15 cellular contexts compared by ENCODE assay signal in genomic region chr14:55188686-55189295, GRCh38. TPM values are rescaled to one million over a fixed set of nuclear protein-coding genes. Genes with fewer than 3 reads are reported as not detected.
DNase-seq lines count a peak whose midpoint lies in the region; ATAC-seq and TF ChIP-seq lines count a peak whose summit lies in the region.
"Had no signal": no experiment of that assay in that cellular context is flagged by ENCODE, and none has a peak within 500 bp of the region (broad histone marks: within the 10 kb centered on the region; RNA-seq: fewer than 3 reads in every experiment).

No MANE protein-coding gene starts in this region.

- POLR2A ChIA-PET in MCF 10A (lab: Yijun Ruan, JAX), result interaction anchor here (0.6 to 1.3 kb wide), 6 partner anchors 13 to 299 kb away, joined by 3 to 4 read pairs (median 3); no protein-coding TSS in a partner anchor

- no peak overlapping the region for H2BK120ac ChIP-seq in mesendoderm (ENCODE audit: low read depth, low read length)

- no peak overlapping the region for H3K18ac ChIP-seq in mesendoderm (ENCODE audit: low read length)

- no peaks in the 10 kb centered on the region for H3K9me2 ChIP-seq in Loucy (replicated peaks; ENCODE audit: low read depth, low read length)

- WGBS in endodermal cell (ENCODE audit: insufficient coverage in 1 of 2, insufficient read length in 1 of 2), 2 experiments, result 97 to 100% methylated on average over 2 to 4 of the region's 4 CpGs
- no CpG with 5 or more reads among the region's 4 CpGs for WGBS in mesendoderm (ENCODE audit: extremely low coverage, insufficient coverage, low lambda C conversion rate)

- no peaks in the 10 kb centered on the region for H3K9me3 Mint-ChIP-seq in MCF 10A (ENCODE audit: unreplicated experiment)
- H3K9me3 Mint-ChIP-seq in endodermal cell, result peaks cover 3% of the 10 kb centered on the region
- peaks cover 5% of the 10 kb centered on the region for H3K9me3 Mint-ChIP-seq in type B pancreatic cell
- H3K9me3 Mint-ChIP-seq: naive thymus-derived CD4-positive, alpha-beta T cell had no signal

- ATAC-seq in HG02973 (IDR thresholded peaks at IDR 0.05; ENCODE audit: unreplicated experiment), result no peak
- ATAC-seq: naive thymus-derived CD4-positive, alpha-beta T cell; sciatic nerve had no signal

- no peak for DNase-seq in MCF 10A (ENCODE audit: unreplicated experiment)
- no peak for DNase-seq in breast epithelium (ENCODE audit: low spot score in 2 of 2)
- DNase-seq in endodermal cell, result no peak
- DNase-seq in type B pancreatic cell (ENCODE audit: extremely low spot score, unreplicated experiment), result no peak
- DNase-seq in mesendoderm, result no peak
- no peak for DNase-seq in SW480 (ENCODE audit: low spot score)
- DNase-seq: activated naive CD4-positive, alpha-beta T cell; left ventricle myocardium inferior; naive thymus-derived CD4-positive, alpha-beta T cell; NCI-H2171; stimulated activated naive CD4-positive, alpha-beta T cell treated with Interleukin-2 at 50 U/mL for 16 hours had no signal

- no peaks in the 10 kb centered on the region for H3K9me3 ChIP-seq in breast epithelium
- no peaks in the 10 kb centered on the region for H3K9me3 ChIP-seq in Loucy (ENCODE audit: insufficient read depth, low read depth, low read length)
- H3K9me3 ChIP-seq in endodermal cell (ENCODE audit: control insufficient read depth, low read length), result peaks cover 8% of the 10 kb centered on the region
- H3K9me3 ChIP-seq: left ventricle myocardium inferior had no signal

- no peak overlapping the region for H2AFZ ChIP-seq in Loucy (ENCODE audit: low read length)
- H2AFZ ChIP-seq: hepatocyte had no signal

- H3F3A ChIP-seq in Loucy (ENCODE audit: low read depth), result no peaks in the 10 kb centered on the region

- no peak overlapping the region for H4K5ac ChIP-seq in mesendoderm (ENCODE audit: low read length)

- H2AK5ac ChIP-seq in mesendoderm (ENCODE audit: low read length), result no peak overlapping the region

- H3K4me1 Mint-ChIP-seq in MCF 10A (ENCODE audit: insufficient read depth, unreplicated experiment), result peaks cover 24% of the 10 kb centered on the region
- peaks cover 25% of the 10 kb centered on the region for H3K4me1 Mint-ChIP-seq in endodermal cell
- peaks cover 23% of the 10 kb centered on the region for H3K4me1 Mint-ChIP-seq in type B pancreatic cell (ENCODE audit: unreplicated experiment)

- peaks cover 13% of the 10 kb centered on the region for H3K36me3 Mint-ChIP-seq in MCF 10A (ENCODE audit: insufficient read depth, unreplicated experiment)
- H3K36me3 Mint-ChIP-seq in endodermal cell (ENCODE audit: low read depth), result peaks cover 11% of the 10 kb centered on the region
- H3K36me3 Mint-ChIP-seq in type B pancreatic cell, result peaks cover 4% of the 10 kb centered on the region

- no peak for TF ChIP-seq POLR2A in breast epithelium (IDR thresholded peaks at IDR 0.05)

- H2BK5ac ChIP-seq in mesendoderm (ENCODE audit: low read length), result no peak overlapping the region

- no peak overlapping the region for H3K27ac ChIP-seq in breast epithelium
- H3K27ac ChIP-seq in endodermal cell (ENCODE audit: low read depth, low read length), result no peak overlapping the region
- H3K27ac ChIP-seq in mesendoderm (ENCODE audit: low read depth, low read length), result no peak overlapping the region
- H3K27ac ChIP-seq: hepatocyte, left ventricle myocardium inferior had no signal

- H3K9ac ChIP-seq in Loucy (ENCODE audit: low read depth, low read length, poor library complexity, severe bottlenecking) (peak overlapping the region; percentile 82), endodermal cell (ENCODE audit: extremely low read depth, low read length, poor library complexity, severe bottlenecking) (no peak overlapping the region), mesendoderm (ENCODE audit: low read length) (no peak overlapping the region)

- H3K79me2 ChIP-seq in Loucy (ENCODE audit: insufficient read depth, low read length) (peaks cover 73% of the 10 kb centered on the region), mesendoderm (ENCODE audit: control insufficient read depth, insufficient read depth, low read length) (peaks cover 40% of the 10 kb centered on the region)

- no peak overlapping the region for H2BK15ac ChIP-seq in mesendoderm (replicated peaks; ENCODE audit: low read depth)

- H3K4me3 Mint-ChIP-seq in MCF 10A (ENCODE audit: unreplicated experiment) (peak overlapping the region; percentile 100), endodermal cell (no peak overlapping the region), type B pancreatic cell (peak overlapping the region; percentile 92)

- peaks cover 7% of the 10 kb centered on the region for H3K79me1 ChIP-seq in mesendoderm (ENCODE audit: low read length)

- H3K27me3 ChIP-seq in breast epithelium, result no peaks in the 10 kb centered on the region
- H3K27me3 ChIP-seq in Loucy (ENCODE audit: insufficient read depth, low read length, poor library complexity, severe bottlenecking), result no peaks in the 10 kb centered on the region
- no peaks in the 10 kb centered on the region for H3K27me3 ChIP-seq in endodermal cell (ENCODE audit: control insufficient read depth, insufficient read depth, low read length, poor library complexity, severe bottlenecking)
- no peaks in the 10 kb centered on the region for H3K27me3 ChIP-seq in mesendoderm (ENCODE audit: insufficient read depth, low read length, poor library complexity)
- H3K27me3 ChIP-seq: hepatocyte had no signal

- H3K4me1 ChIP-seq in breast epithelium (peaks cover 0 to 3% of the 10 kb centered on the region in 2 donors), Loucy (ENCODE audit: insufficient read depth, low read length, poor library complexity, severe bottlenecking) (peaks cover 28% of the 10 kb centered on the region), endodermal cell (ENCODE audit: control insufficient read depth, insufficient read depth, low read length) (no peaks in the 10 kb centered on the region), mesendoderm (ENCODE audit: control insufficient read depth, low read depth, low read length) (peaks cover 5% of the 10 kb centered on the region)

- H3K36me3 ChIP-seq in breast epithelium (no peaks in the 10 kb centered on the region), Loucy (ENCODE audit: insufficient read depth, low read length) (no peaks in the 10 kb centered on the region; the same call in 1 of the 2 replicates), endodermal cell (ENCODE audit: control insufficient read depth, insufficient read depth, low read length) (peaks cover 5% of the 10 kb centered on the region), mesendoderm (ENCODE audit: control insufficient read depth, insufficient read depth, low read length) (no peaks in the 10 kb centered on the region)
- H3K36me3 ChIP-seq: left ventricle myocardium inferior had no signal

- H3K27ac Mint-ChIP-seq in MCF 10A (ENCODE audit: low read depth, unreplicated experiment), result no peak overlapping the region
- H3K27ac Mint-ChIP-seq in endodermal cell, result no peak overlapping the region
- no peak overlapping the region for H3K27ac Mint-ChIP-seq in type B pancreatic cell

- intact Hi-C loops in MCF 10A (cut with micrococcal nuclease) (no loop called here), breast epithelium (cut with DNase I; ENCODE audit: low total_unique reads) (no loop called here)

- no peak overlapping the region for H3K56ac ChIP-seq in mesendoderm (ENCODE audit: low read length)

- BruUV-seq in MCF 10A (replicated peaks; lab: Mats Ljungman, UMichigan), result no TSS peak

- H3K4me2 ChIP-seq in Loucy (ENCODE audit: low read depth, low read length, poor library complexity, severe bottlenecking) (peak overlapping the region; percentile 98), mesendoderm (ENCODE audit: low read length) (no peak overlapping the region)

- H3K4ac ChIP-seq in mesendoderm (ENCODE audit: low read depth, low read length), result no peak overlapping the region

- no peak overlapping the region for H4K8ac ChIP-seq in mesendoderm (ENCODE audit: low read depth, low read length)

- no peak overlapping the region for H3K4me3 ChIP-seq in breast epithelium
- H3K4me3 ChIP-seq in Loucy (ENCODE audit: low read length, poor library complexity, severe bottlenecking), result peak overlapping the region; percentile 84
- H3K4me3 ChIP-seq in endodermal cell (ENCODE audit: low read length), result peak overlapping the region; percentile 97
- no peak overlapping the region for H3K4me3 ChIP-seq in mesendoderm (ENCODE audit: low read length)
- H3K4me3 ChIP-seq: hepatocyte, left ventricle myocardium inferior had no signal

- TF ChIP-seq CTCF in MCF 10A (IDR thresholded peaks at IDR 0.05; ENCODE audit: unreplicated experiment) (no peak), breast epithelium (IDR thresholded peaks at IDR 0.05) (no peak), Loucy (conservative IDR thresholded peaks at IDR 0.05; ENCODE audit: low read length) (no peak), endodermal cell (conservative IDR thresholded peaks at IDR 0.05) (no peak), type B pancreatic cell (conservative IDR thresholded peaks at IDR 0.05) (no peak)

- CTCF ChIA-PET in MCF 10A (lab: Yijun Ruan, JAX), result no interaction called here

- peaks cover 16% of the 10 kb centered on the region for H4K20me1 ChIP-seq in Loucy (ENCODE audit: insufficient read depth, low read length, poor library complexity, severe bottlenecking)

- no peak overlapping the region for H3K23ac ChIP-seq in mesendoderm (ENCODE audit: low read length)

- no peaks in the 10 kb centered on the region for H3K27me3 Mint-ChIP-seq in MCF 10A (ENCODE audit: insufficient read depth, unreplicated experiment)
- H3K27me3 Mint-ChIP-seq in endodermal cell (ENCODE audit: insufficient read depth), result no peaks in the 10 kb centered on the region
- H3K27me3 Mint-ChIP-seq in type B pancreatic cell, result no peaks in the 10 kb centered on the region
- H3K27me3 Mint-ChIP-seq: naive thymus-derived CD4-positive, alpha-beta T cell had no signal

RNA-seq across cellular contexts. Expression of gene DLGAP5, which starts 2.6 kb away (rescaled TPM):
- 13.4 and 17.6 TPM in 2 replicates for total RNA-seq in MCF 10A (2022)
- total RNA-seq in breast epithelium, result 1 to 10 TPM in 1 of 3 donors, under 1 TPM in 2; under 0.01 to 1.8 (median 0.15) TPM
- 100 to 1,000 TPM in 1 of 2 donors, 10 to 100 TPM in 1; 71.1 to 112 TPM for total RNA-seq in endodermal cell
- polyA plus RNA-seq in endodermal cell (2013, experiment 1 of 2), result 89.9 TPM
- polyA plus RNA-seq in endodermal cell (2013, experiment 2 of 2), result 99.2 TPM
- total RNA-seq in type B pancreatic cell (ENCODE audit: low replicate concordance), result 18.8 and 58.8 TPM in 2 replicates
- polyA plus RNA-seq in mesendoderm (2013, experiment 1 of 2), result 91.1 TPM
- 89.4 TPM for polyA plus RNA-seq in mesendoderm (2013, experiment 2 of 2)
- polyA plus RNA-seq: naive thymus-derived CD4-positive, alpha-beta T cell had no signal

RNA-seq across cellular contexts. Expression of gene LGALS3, which starts 59.7 kb away (rescaled TPM):
- 154 and 178 TPM in 2 replicates for total RNA-seq in MCF 10A (2022)
- 100 to 1,000 TPM; 293 to 580 (median 571) TPM for total RNA-seq in breast epithelium
- total RNA-seq in endodermal cell, result 1 to 10 TPM; 1.0 to 2.0 TPM
- polyA plus RNA-seq in endodermal cell (2013, experiment 1 of 2), result 2.7 TPM
- 3.9 TPM for polyA plus RNA-seq in endodermal cell (2013, experiment 2 of 2)
- total RNA-seq in type B pancreatic cell (ENCODE audit: low replicate concordance), result 120 and 497 TPM in 2 replicates
- 9.2 TPM for polyA plus RNA-seq in mesendoderm (2013, experiment 1 of 2)
- 9.7 TPM for polyA plus RNA-seq in mesendoderm (2013, experiment 2 of 2)

Comparison
In these comparisons a context has a peak if more than half of its experiments do, and no peak if none do; other contexts are left out.
1. H3K4me3 ChIP-seq: peak in Loucy (single experiment) and endodermal cell (single experiment); none in breast epithelium (0 of 3) and mesendoderm (single experiment).
2. RNA of gene LGALS3, which starts 59.7 kb away (total RNA-seq): 293 to 580 TPM in breast epithelium, 154 to 178 TPM in MCF 10A and 120 to 497 TPM in type B pancreatic cell; 1.0 to 2.0 TPM in endodermal cell; every median in the first group is over 10 times any median in the second.